ENCODE assay signal across 7 cellular contexts in the genomic region with DNA sequence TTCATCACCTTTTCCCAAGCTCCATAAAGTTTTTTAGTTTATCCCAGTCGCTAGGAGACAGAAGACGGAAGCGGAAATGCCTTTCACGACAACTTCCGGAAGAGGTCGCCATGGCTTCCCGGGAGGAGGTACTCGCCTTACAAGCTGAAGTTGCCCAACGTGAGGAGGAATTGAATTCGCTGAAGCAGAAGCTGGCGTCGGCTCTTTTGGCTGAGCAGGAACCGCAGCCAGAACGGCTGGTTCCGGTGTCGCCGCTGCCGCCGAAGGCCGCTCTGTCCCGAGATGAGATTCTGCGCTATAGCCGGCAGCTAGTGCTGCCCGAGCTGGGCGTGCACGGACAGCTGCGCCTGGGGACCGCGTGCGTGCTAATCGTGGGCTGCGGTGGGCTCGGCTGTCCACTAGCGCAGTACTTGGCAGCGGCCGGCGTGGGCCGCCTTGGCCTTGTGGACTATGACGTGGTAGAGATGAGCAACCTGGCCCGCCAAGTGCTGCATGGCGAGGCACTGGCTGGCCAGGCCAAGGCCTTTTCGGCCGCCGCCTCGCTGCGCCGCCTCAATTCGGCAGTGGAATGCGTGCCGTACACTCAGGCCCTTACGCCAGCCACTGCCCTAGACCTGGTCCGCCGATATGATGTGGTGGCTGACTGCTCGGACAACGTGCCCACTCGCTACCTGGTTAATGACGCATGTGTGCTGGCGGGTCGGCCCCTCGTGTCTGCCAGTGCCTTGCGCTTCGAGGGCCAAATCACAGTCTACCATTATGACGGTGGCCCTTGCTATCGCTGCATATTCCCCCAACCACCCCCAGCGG. TPM values are rescaled to one million over a fixed set of nuclear protein-coding genes. Genes with fewer than 3 reads are reported as not detected.
DNase-seq lines count a peak whose midpoint lies in the region; TF ChIP-seq lines count a peak whose summit lies in the region.

A gene with protein sequence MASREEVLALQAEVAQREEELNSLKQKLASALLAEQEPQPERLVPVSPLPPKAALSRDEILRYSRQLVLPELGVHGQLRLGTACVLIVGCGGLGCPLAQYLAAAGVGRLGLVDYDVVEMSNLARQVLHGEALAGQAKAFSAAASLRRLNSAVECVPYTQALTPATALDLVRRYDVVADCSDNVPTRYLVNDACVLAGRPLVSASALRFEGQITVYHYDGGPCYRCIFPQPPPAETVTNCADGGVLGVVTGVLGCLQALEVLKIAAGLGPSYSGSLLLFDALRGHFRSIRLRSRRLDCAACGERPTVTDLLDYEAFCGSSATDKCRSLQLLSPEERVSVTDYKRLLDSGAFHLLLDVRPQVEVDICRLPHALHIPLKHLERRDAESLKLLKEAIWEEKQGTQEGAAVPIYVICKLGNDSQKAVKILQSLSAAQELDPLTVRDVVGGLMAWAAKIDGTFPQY (plus strand): TSS at position 86 of the 810 bp plus-strand sequence. CDS start 25 bp downstream, at position 111.

- no peaks in the 10 kb centered on the region for H3K9me3 Mint-ChIP-seq in immature natural killer cell

- H3K79me2 ChIP-seq in mammary epithelial cell (ENCODE audit: insufficient read depth, low read length) (peaks cover 83% of the 10 kb centered on the region), smooth muscle cell (ENCODE audit: low read depth) (peaks cover 67% of the 10 kb centered on the region)

- CTCF ChIA-PET in HEK293 (lab: Yijun Ruan, JAX): interaction anchor here (0.8 to 2.2 kb wide), 4 partner anchors 22 to 168 kb away, joined by 4 to 8 read pairs (median 6); a partner anchor contains a TSS
- CTCF ChIA-PET in mammary epithelial cell (lab: Charles Lee; ENCODE audit: low non-redundant PET): interaction anchor here (2.3 kb wide), 1 partner anchor 164 kb away, joined by 11 read pairs; a partner anchor contains a TSS

- TF ChIP-seq CTCF in GM13976 (IDR thresholded peaks at IDR 0.05; ENCODE audit: borderline replicate concordance, control extremely low read depth, extremely low read depth, insufficient read depth, missing control alignments) (no peak), HEK293 (tag by site-specific recombination; IDR thresholded peaks at IDR 0.05) (no peak), WI38 (IDR thresholded peaks at IDR 0.05; ENCODE audit: low read depth, low read length) (no peak), mammary epithelial cell (conservative IDR thresholded peaks at IDR 0.05 in 1 of 2, IDR thresholded peaks at IDR 0.05 in 1 of 2; ENCODE audit: extremely low read depth in 1 of 2, insufficient read depth in 1 of 2, low read depth in 1 of 2, low read length in 2 of 2) (no peak), smooth muscle cell (IDR thresholded peaks at IDR 0.05; ENCODE audit: borderline replicate concordance, insufficient read depth, poor library complexity, severe bottlenecking) (no peak)

- peaks cover 50 to 78% of the 10 kb centered on the region in 2 donors for H3K4me1 Mint-ChIP-seq in immature natural killer cell

- H3K27me3 Mint-ChIP-seq in immature natural killer cell (ENCODE audit: low read depth in 3 of 3): peaks cover 6 to 9% (median 9%) of the 10 kb centered on the region in 3 donors

- peak within 1 kb of the TSS; percentile 100 for H3K4me3 ChIP-seq in HEK293 (ENCODE audit: low read depth, low read length)
- H3K4me3 ChIP-seq in WI38 (ENCODE audit: low read depth, low read length): peak within 1 kb of the TSS; percentile 96
- peak within 1 kb of the TSS; percentile 78 to 100 (median 99) for H3K4me3 ChIP-seq in mammary epithelial cell (replicated peaks in 1 of 3; ENCODE audit: insufficient read depth in 1 of 3, low read depth in 2 of 3, low read length in 3 of 3)
- H3K4me3 ChIP-seq in smooth muscle cell: peak within 1 kb of the TSS; percentile 95

- H3K36me3 ChIP-seq in HEK293 (ENCODE audit: control insufficient read depth in 2 of 2, insufficient read depth in 1 of 2, low read length in 2 of 2): peaks cover 9 to 33% of the 10 kb centered on the region in 2 experiments
- H3K36me3 ChIP-seq in mammary epithelial cell (ENCODE audit: insufficient read depth, low read length): no peaks in the 10 kb centered on the region
- peaks cover 9% of the 10 kb centered on the region for H3K36me3 ChIP-seq in smooth muscle cell (ENCODE audit: low read depth)

- dilution Hi-C loops in mammary epithelial cell (cut with HindIII; ENCODE audit: low sequenced_read_pairs): loop anchor here (5.0 kb wide), 1 partner anchor 37 kb away; no protein-coding TSS in a partner anchor

- BruUV-seq in mammary epithelial cell (replicated peaks; lab: Mats Ljungman, UMichigan): TSS peak; percentile 58

- peaks cover 0 to 11% (median 4%) of the 10 kb centered on the region in 3 donors for H3K36me3 Mint-ChIP-seq in immature natural killer cell

- DNase-seq in GM13976 (ENCODE audit: low spot score): peak; percentile 90
- DNase-seq in NCI-H1048 (lab: John Stamatoyannopoulos, UW): peak; percentile 66
- no peak for DNase-seq in mammary epithelial cell
- DNase-seq in immature natural killer cell: peak in 2 of 3 donors; percentile 92
- peak; percentile 79 for DNase-seq in smooth muscle cell (lab: John Stamatoyannopoulos, UW; ENCODE audit: unreplicated experiment)

- WGBS in mammary epithelial cell (ENCODE audit: low coverage, missing lambda C conversion rate): 3% methylated on average over 28 of the region's 65 CpGs
- 5% methylated on average over 65 of the region's 65 CpGs for WGBS in smooth muscle cell (ENCODE audit: low lambda C conversion rate)

- intact Hi-C loops in mammary epithelial cell (cut with micrococcal nuclease): loop anchor here (1.0 to 2.0 kb wide), 3 partner anchors 21 to 165 kb away; a partner anchor contains a TSS

- H3K9me3 ChIP-seq in HEK293 (ENCODE audit: control insufficient read depth, insufficient read depth, low read depth, low read length) (no peaks in the 10 kb centered on the region), mammary epithelial cell (replicated peaks; ENCODE audit: insufficient read depth, low read length) (no peaks in the 10 kb centered on the region), smooth muscle cell (replicated peaks; ENCODE audit: low read depth) (no peaks in the 10 kb centered on the region)

- peak within 1 kb of the TSS; percentile 97 to 100 (median 99) for H3K27ac Mint-ChIP-seq in immature natural killer cell

- H3K27me3 ChIP-seq in mammary epithelial cell (ENCODE audit: insufficient read depth, low read length): no peaks in the 10 kb centered on the region
- H3K27me3 ChIP-seq in smooth muscle cell (ENCODE audit: low read depth): no peaks in the 10 kb centered on the region

- H2AFZ ChIP-seq in mammary epithelial cell (ENCODE audit: low read depth, low read length) (peak within 1 kb of the TSS; percentile 91), smooth muscle cell (ENCODE audit: low read depth) (peak within 1 kb of the TSS; percentile 50)

- H3K4me1 ChIP-seq in HEK293 (ENCODE audit: control insufficient read depth, insufficient read depth, low read length) (peaks cover 2% of the 10 kb centered on the region; the same call in 1 of the 2 replicates), mammary epithelial cell (ENCODE audit: insufficient read depth, low read length) (peaks cover 29% of the 10 kb centered on the region), smooth muscle cell (ENCODE audit: low read depth) (peaks cover 27% of the 10 kb centered on the region)

- H3F3A ChIP-seq in smooth muscle cell (ENCODE audit: low read depth): no peaks in the 10 kb centered on the region

- H3K4me2 ChIP-seq in mammary epithelial cell (ENCODE audit: insufficient read depth, low read depth, low read length): peak within 1 kb of the TSS; percentile 99
- H3K4me2 ChIP-seq in smooth muscle cell: peak within 1 kb of the TSS; percentile 95

- H3K27ac ChIP-seq in HEK293 (ENCODE audit: extremely low read depth, low read depth, low read length) (peak within 1 kb of the TSS; percentile 87), mammary epithelial cell (ENCODE audit: insufficient read depth, low read depth, low read length) (peak within 1 kb of the TSS; percentile 99), smooth muscle cell (ENCODE audit: low read depth) (peak within 1 kb of the TSS; percentile 95)

- in situ Hi-C loops in GM13976 (cut with MboI; ENCODE audit: low sequenced_read_pairs, unreplicated experiment): no loop called here
- in situ Hi-C loops in mammary epithelial cell (cut with MboI; ENCODE audit: low sequenced_read_pairs in 2 of 2): no loop called here

- H3K4me3 Mint-ChIP-seq in immature natural killer cell: peak within 1 kb of the TSS; percentile 94 to 98 (median 98)

- peak within 1 kb of the TSS; percentile 100 for H3K9ac ChIP-seq in mammary epithelial cell (ENCODE audit: insufficient read depth, low read length)
- H3K9ac ChIP-seq in smooth muscle cell (ENCODE audit: low read depth): peak within 1 kb of the TSS; percentile 99

- H4K20me1 ChIP-seq in mammary epithelial cell (ENCODE audit: insufficient read depth, low read length): no peaks in the 10 kb centered on the region
- H4K20me1 ChIP-seq in smooth muscle cell (ENCODE audit: low read depth): peaks cover 53% of the 10 kb centered on the region

- POLR2A ChIA-PET in HEK293 (lab: Yijun Ruan, JAX): interaction anchor here (0.9 to 2.6 kb wide), 6 partner anchors 11 to 168 kb away, joined by 3 to 35 read pairs (median 6); a partner anchor contains a TSS

TF ChIP-seq in HEK293, 187 proteins besides CTCF, POLR2A, EP300 and RAD21 (continues in another document):
- TF ChIP-seq KLF16 (tag by site-specific recombination; IDR thresholded peaks at IDR 0.05) (peak; percentile 38; the same call in 1 of the 2 replicates), ZNF664 (tag by site-specific recombination; IDR thresholded peaks at IDR 0.05) (no peak), ZNF19 (tag by site-specific recombination; IDR thresholded peaks at IDR 0.05; ENCODE audit: low read depth) (no peak), ZNF354C (tag by site-specific recombination; IDR thresholded peaks at IDR 0.05; ENCODE audit: borderline replicate concordance, low read depth) (no peak), BCL11A (tag by site-specific recombination; IDR thresholded peaks at IDR 0.05; ENCODE audit: low read depth) (no peak), ZNF302 (tag by site-specific recombination; IDR thresholded peaks at IDR 0.05; ENCODE audit: low read depth) (no peak)
- TF ChIP-seq, protein P1, sequence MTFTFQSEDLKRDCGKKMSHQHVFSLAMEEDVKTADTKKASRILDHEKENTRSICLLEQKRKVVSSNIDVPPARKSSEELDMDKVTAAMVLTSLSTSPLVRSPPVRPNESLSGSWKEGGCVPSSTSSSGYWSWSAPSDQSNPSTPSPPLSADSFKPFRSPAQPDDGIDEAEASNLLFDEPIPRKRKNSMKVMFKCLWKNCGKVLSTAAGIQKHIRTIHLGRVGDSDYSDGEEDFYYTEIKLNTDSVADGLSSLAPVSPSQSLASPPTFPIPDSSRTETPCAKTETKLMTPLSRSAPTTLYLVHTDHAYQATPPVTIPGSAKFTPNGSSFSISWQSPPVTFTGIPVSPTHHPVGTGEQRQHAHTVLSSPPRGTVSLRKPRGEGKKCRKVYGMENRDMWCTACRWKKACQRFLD (tag by site-specific recombination; IDR thresholded peaks at IDR 0.05): no peak

RNA-seq across cellular contexts. Expression of the gene that starts here (rescaled TPM):
- total RNA-seq in mammary epithelial cell (10 to 100 TPM in 1 of 2 donors, 1 to 10 TPM in 1; 7.2 to 10.8 TPM), smooth muscle cell (3.7 and 5.2 TPM in 2 replicates)
- polyA plus RNA-seq in mammary epithelial cell (6.8 TPM), immature natural killer cell (1 to 10 TPM; 2.9 to 3.7 (median 3.1) TPM), smooth muscle cell (3.2 and 3.7 TPM in 2 replicates)
- 4.8 TPM for polyA minus RNA-seq in mammary epithelial cell
